25 cellular contexts compared by ENCODE assay signal in genomic region chr6:28618889-28619555, GRCh38.
DNase-seq lines count a peak whose midpoint lies in the region; ATAC-seq and TF ChIP-seq lines count a peak whose summit lies in the region.
"Had no signal": no experiment of that assay in that cellular context is flagged by ENCODE, and none has a peak within 500 bp of the region (broad histone marks: within the 10 kb centered on the region; RNA-seq: fewer than 3 reads in every experiment).

No MANE protein-coding gene starts in this region.

- intact Hi-C loops in CD4-positive, alpha-beta memory T cell (cut with micrococcal nuclease), result no loop called here

- H3K4me1 Mint-ChIP-seq in mesothelial cell of epicardium (peaks cover 6% of the 10 kb centered on the region), progenitor cell of endocrine pancreas (ENCODE audit: low read depth) (peaks cover 18% of the 10 kb centered on the region)
- peaks cover 0 to 4% (median 0%) of the 10 kb centered on the region in 4 donors for H3K4me1 Mint-ChIP-seq in CD4-positive, alpha-beta memory T cell
- H3K4me1 Mint-ChIP-seq: CD14-positive monocyte had no signal

- H3K4me3 ChIP-seq in BLaER1 treated with 17β-estradiol and CSF1 and Interleukin-3, amounts not matched to agents 10 nM and 100 nM, result no peak overlapping the region
- H3K4me3 ChIP-seq in CD4-positive, alpha-beta memory T cell (ENCODE audit: low read length in 2 of 2), result no peak overlapping the region
- H3K4me3 ChIP-seq: A549, SJCRH30 had no signal

- DNase-seq in SK-MEL-5 (ENCODE audit: low read depth, low spot score), result peak; percentile 29
- no peak for DNase-seq in mesothelial cell of epicardium (ENCODE audit: low spot score in 2 of 2, unreplicated experiment in 2 of 2)
- DNase-seq in progenitor cell of endocrine pancreas (ENCODE audit: low spot score, unreplicated experiment), result no peak
- DNase-seq in CD4-positive, alpha-beta memory T cell, result no peak
- DNase-seq in cerebellum (ENCODE audit: low spot score), result no peak
- DNase-seq in activated CD4-positive, alpha-beta T cell treated with anti-CD3 and anti-CD28 coated beads, Interleukin-2, amount 50 U/mL, for 48 hours, result no peak
- DNase-seq: Calu3, DMS153, DND-41, HCEC 1CT, Karpas-422, NCI-H1092, NCI-H1417 treated with DMSO at 0.1 percent for 48 hours, NCI-H1694 treated with DMSO at 0.1 percent for 48 hours, NCI-H2081 treated with DMSO at 0.1 percent for 48 hours, NCI-H446, NCI-H524 treated with DMSO at 0.1 percent for 48 hours, NCI-H774, PC-3, SJCRH30 had no signal

- H4K20me1 ChIP-seq in BLaER1 treated with 17β-estradiol and CSF1 and Interleukin-3, amounts not matched to agents 10 nM and 100 nM, result no peaks in the 10 kb centered on the region

- H3K27ac Mint-ChIP-seq in mesothelial cell of epicardium (peak overlapping the region; percentile 61), progenitor cell of endocrine pancreas (peak overlapping the region; percentile 84)
- H3K27ac Mint-ChIP-seq in CD4-positive, alpha-beta memory T cell, result no peak overlapping the region
- H3K27ac Mint-ChIP-seq: CD14-positive monocyte had no signal

- no peak overlapping the region for H3K9ac ChIP-seq in BLaER1 treated with 17β-estradiol and CSF1 and Interleukin-3, amounts not matched to agents 10 nM and 100 nM

- no peaks in the 10 kb centered on the region for H3K36me3 ChIP-seq in BLaER1 treated with 17β-estradiol and CSF1 and Interleukin-3, amounts not matched to agents 10 nM and 100 nM
- H3K36me3 ChIP-seq in CD4-positive, alpha-beta memory T cell (ENCODE audit: insufficient read depth, low read length), result no peaks in the 10 kb centered on the region
- H3K36me3 ChIP-seq: SJCRH30 had no signal

- H3K27me3 Mint-ChIP-seq in mesothelial cell of epicardium (ENCODE audit: low read depth) (peaks cover 2% of the 10 kb centered on the region), progenitor cell of endocrine pancreas (no peaks in the 10 kb centered on the region)
- H3K27me3 Mint-ChIP-seq in CD4-positive, alpha-beta memory T cell, result peaks cover 41% of the 10 kb centered on the region in 2 donors

- TF ChIP-seq CTCF in mesothelial cell of epicardium (IDR thresholded peaks at IDR 0.05; ENCODE audit: unreplicated experiment), result no peak
- TF ChIP-seq CTCF in progenitor cell of endocrine pancreas (IDR thresholded peaks at IDR 0.05; ENCODE audit: unreplicated experiment), result no peak

- H3K4me1 ChIP-seq in BLaER1 treated with 17β-estradiol and CSF1 and Interleukin-3, amounts not matched to agents 10 nM and 100 nM, result peaks cover 0 to 16% (median 8%) of the 10 kb centered on the region in 10 experiments; a peak in 12 of 20 replicates
- no peaks in the 10 kb centered on the region for H3K4me1 ChIP-seq in CD4-positive, alpha-beta memory T cell (ENCODE audit: insufficient read depth, low read length)
- H3K4me1 ChIP-seq: A549, SJCRH30 had no signal

- H3K27ac ChIP-seq in BLaER1 treated with 17β-estradiol and CSF1 and Interleukin-3, amounts not matched to agents 10 nM and 100 nM, result no peak overlapping the region
- no peak overlapping the region for H3K27ac ChIP-seq in CD4-positive, alpha-beta memory T cell (ENCODE audit: low read depth, low read length)
- H3K27ac ChIP-seq: A549, HL-60, SJCRH30 had no signal

- CTCF ChIA-PET in CD4-positive, alpha-beta memory T cell (lab: Charles Lee; ENCODE audit: partially characterized antibody), result interaction anchor here (0.7 kb wide), 1 partner anchor 49 kb away, joined by 3 read pairs; no protein-coding TSS in a partner anchor

- in situ Hi-C loops in SK-MEL-5 (cut with HindIII; ENCODE audit: low pct_unique_long_range_greater_than_20kb, low sequenced_read_pairs), result no loop called here

- H3K9me3 Mint-ChIP-seq in mesothelial cell of epicardium (peaks cover 4% of the 10 kb centered on the region), progenitor cell of endocrine pancreas (ENCODE audit: low read depth) (peaks cover 7% of the 10 kb centered on the region)
- H3K9me3 Mint-ChIP-seq in CD4-positive, alpha-beta memory T cell, result peaks cover 0 to 21% (median 14%) of the 10 kb centered on the region in 8 donors

- peaks cover 3% of the 10 kb centered on the region for H3K36me3 Mint-ChIP-seq in mesothelial cell of epicardium
- H3K36me3 Mint-ChIP-seq in progenitor cell of endocrine pancreas (ENCODE audit: insufficient read depth), result peaks cover 3% of the 10 kb centered on the region
- no peaks in the 10 kb centered on the region for H3K36me3 Mint-ChIP-seq in CD4-positive, alpha-beta memory T cell
- H3K36me3 Mint-ChIP-seq: CD14-positive monocyte had no signal

- H3K27me3 ChIP-seq in BLaER1 treated with 17β-estradiol and CSF1 and Interleukin-3, amounts not matched to agents 10 nM and 100 nM, result peaks cover 0 to 5% (median 0%) of the 10 kb centered on the region in 11 experiments; a peak in 1 of 22 replicates
- no peaks in the 10 kb centered on the region for H3K27me3 ChIP-seq in CD4-positive, alpha-beta memory T cell (ENCODE audit: insufficient read depth, low read length)
- H3K27me3 ChIP-seq: SJCRH30 had no signal

- POLR2A ChIA-PET in CD4-positive, alpha-beta memory T cell (lab: Charles Lee; ENCODE audit: partially characterized antibody), result no interaction called here

- no peak for ATAC-seq in HG03460 (IDR thresholded peaks at IDR 0.05; ENCODE audit: unreplicated experiment)
- ATAC-seq: A549, PC-3 had no signal

- no peak overlapping the region for H3K4me3 Mint-ChIP-seq in mesothelial cell of epicardium
- H3K4me3 Mint-ChIP-seq in progenitor cell of endocrine pancreas (ENCODE audit: low read depth), result peak overlapping the region; percentile 16
- H3K4me3 Mint-ChIP-seq in CD4-positive, alpha-beta memory T cell, result no peak overlapping the region
- H3K4me3 Mint-ChIP-seq: CD14-positive monocyte had no signal

- peak overlapping the region in 7 of 11 experiments; percentile 8 to 62 (median 51); a peak in 12 of 22 replicates for H3K4me2 ChIP-seq in BLaER1 treated with 17β-estradiol and CSF1 and Interleukin-3, amounts not matched to agents 10 nM and 100 nM
- H3K4me2 ChIP-seq: A549 had no signal

- H3K9me3 ChIP-seq in BLaER1 treated with 17β-estradiol and CSF1 and Interleukin-3, amounts not matched to agents 10 nM and 100 nM (replicated peaks in 1 of 11), result peaks cover 9 to 33% (median 24%) of the 10 kb centered on the region in 11 experiments; a peak in 18 of 22 replicates
- H3K9me3 ChIP-seq in CD4-positive, alpha-beta memory T cell (ENCODE audit: control insufficient read depth in 1 of 2, low read length in 2 of 2), result no peaks in the 10 kb centered on the region
- H3K9me3 ChIP-seq: A549, SJCRH30 had no signal

Comparison
In these comparisons a context has a peak if more than half of its experiments do, and no peak if none do; other contexts are left out.
1. H3K27ac Mint-ChIP-seq: peak in mesothelial cell of epicardium (single experiment) and progenitor cell of endocrine pancreas (single experiment); none in CD4-positive, alpha-beta memory T cell (0 of 7).